Comparison of ENCODE assay signal across 8 cellular contexts in genomic region chr5:172274951-172275753, GRCh38. TPM values are rescaled to one million over a fixed set of nuclear protein-coding genes. Genes with fewer than 3 reads are reported as not detected.
A peak's percentile ranks its signal among the peaks of the same experiment; 100 is the strongest.
DNase-seq lines count a peak whose midpoint lies in the region; ATAC-seq, FAIRE-seq and TF ChIP-seq lines count a peak whose summit lies in the region.

No MANE protein-coding gene starts in this region.

- H3K27ac Mint-ChIP-seq in MCF 10A (ENCODE audit: low read depth, unreplicated experiment) = peak overlapping the region; percentile 58

- peaks cover 7% of the 10 kb centered on the region for H3K9me3 Mint-ChIP-seq in MCF 10A (ENCODE audit: unreplicated experiment)

- peak overlapping the region; percentile 0 for H3K4me3 Mint-ChIP-seq in MCF 10A (ENCODE audit: unreplicated experiment)

- BruUV-seq in MCF 10A (replicated peaks; lab: Mats Ljungman, UMichigan) = no TSS peak

- no peaks in the 10 kb centered on the region for H3K27me3 Mint-ChIP-seq in MCF 10A (ENCODE audit: insufficient read depth, unreplicated experiment)

- no peak for FAIRE-seq in GM12892 (lab: Jason Lieb, UNC)

- peak; percentile 29 for DNase-seq in T-helper 9 cell
- DNase-seq in MCF 10A (ENCODE audit: unreplicated experiment) = peak; percentile 74
- peak; percentile 71 to 73 for DNase-seq in stimulated activated CD4-positive, alpha-beta T cell treated with anti-CD3 and anti-CD28 coated beads, Interleukin-2, amount 100 ng/mL, for 24 hours
- no peak for DNase-seq in GM12892 (ENCODE audit: insufficient read length)
- no peak for DNase-seq in NCI-H345 (lab: John Stamatoyannopoulos, UW)
- DNase-seq in NCI-H128 (lab: John Stamatoyannopoulos, UW; ENCODE audit: unreplicated experiment) = no peak
- DNase-seq in DMS 273 treated with DMSO at 0.1 percent for 48 hours (lab: John Stamatoyannopoulos, UW) = no peak

- peaks cover 20% of the 10 kb centered on the region for H3K36me3 Mint-ChIP-seq in MCF 10A (ENCODE audit: insufficient read depth, unreplicated experiment)

- CTCF ChIA-PET in MCF 10A (lab: Yijun Ruan, JAX) = interaction anchor here (1.1 to 2.1 kb wide), 4 partner anchors 10 to 267 kb away, joined by 3 to 5 read pairs (median 3); no protein-coding TSS in a partner anchor

- intact Hi-C loops in MCF 10A (cut with micrococcal nuclease) = no loop called here

- TF ChIP-seq CTCF in MCF 10A (IDR thresholded peaks at IDR 0.05; ENCODE audit: unreplicated experiment) = no peak

- no peak for TF ChIP-seq POLR2A in GM12892 (IDR thresholded peaks at IDR 0.05; ENCODE audit: low read depth, low read length)

- POLR2A ChIA-PET in MCF 10A (lab: Yijun Ruan, JAX) = interaction anchor here (0.6 to 4.5 kb wide), 8 partner anchors 7 to 312 kb away, joined by 3 to 22 read pairs (median 6); partner anchors contain the start of gene UBTD2

- peaks cover 26% of the 10 kb centered on the region for H3K4me1 Mint-ChIP-seq in MCF 10A (ENCODE audit: insufficient read depth, unreplicated experiment)

- peak; percentile 62 for ATAC-seq in GM18907 (IDR thresholded peaks at IDR 0.05; ENCODE audit: unreplicated experiment)

RNA-seq across cellular contexts. Expression of gene UBTD2, which starts 8.4 kb away (rescaled TPM):
- total RNA-seq in MCF 10A (2022) = 23.3 and 24.1 TPM in 2 replicates
- 17.7 TPM for polyA plus RNA-seq in GM12892 (2012; ENCODE audit: missing spikeins)

Comparison
In these comparisons a context has a peak if more than half of its experiments do, and no peak if none do; other contexts are left out.
1. DNase-seq: peak in T-helper 9 cell (single experiment), MCF 10A (single experiment) and stimulated activated CD4-positive, alpha-beta T cell treated with anti-CD3 and anti-CD28 coated beads, Interleukin-2, amount 100 ng/mL, for 24 hours (2 of 2); none in GM12892 (single experiment), NCI-H345 (single experiment), NCI-H128 (single experiment) and DMS 273 treated with DMSO at 0.1 percent for 48 hours (single experiment).